12 cellular contexts compared by ENCODE assay signal in the genomic region with DNA sequence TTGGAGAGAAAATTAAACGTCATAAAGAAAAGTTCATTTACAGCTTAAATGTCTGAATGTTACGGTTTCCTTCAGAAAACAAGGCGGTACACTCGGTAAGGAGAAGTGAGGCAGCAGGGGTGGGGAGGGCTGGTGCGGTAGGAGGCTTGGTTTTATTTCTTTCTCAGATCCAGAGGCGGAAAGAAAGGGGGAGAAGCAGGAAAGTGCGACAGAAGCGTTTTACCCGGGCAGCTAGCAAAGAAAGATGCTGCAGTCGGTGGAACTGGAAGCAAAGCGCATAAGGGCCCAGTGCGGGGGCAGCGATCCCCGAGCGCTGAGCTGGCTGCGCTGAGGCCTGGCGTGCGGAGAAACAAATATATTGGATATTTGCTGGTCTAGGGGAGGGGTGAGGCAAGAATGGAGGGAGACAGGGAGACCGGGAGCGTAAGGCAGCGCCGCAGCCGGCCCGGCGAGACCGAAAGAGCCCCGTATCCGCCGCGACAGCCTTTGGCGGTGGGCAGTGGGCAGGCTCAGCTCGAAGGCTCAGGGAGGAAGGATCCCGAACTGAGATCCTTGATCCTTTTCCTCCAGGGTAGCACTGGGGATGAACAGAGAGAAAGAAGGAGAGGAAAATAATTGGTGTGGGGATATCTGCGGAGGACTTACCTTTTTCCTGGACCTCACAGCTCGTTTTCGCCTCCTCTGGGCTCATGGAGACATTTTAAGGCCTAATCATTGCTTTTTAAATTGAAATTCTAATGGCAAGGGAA. TPM values are rescaled to one million over a fixed set of nuclear protein-coding genes. Genes with fewer than 3 reads are reported as not detected.
DNase-seq lines count a peak whose midpoint lies in the region; FAIRE-seq and TF ChIP-seq lines count a peak whose summit lies in the region.
"Had no signal": no experiment of that assay in that cellular context is flagged by ENCODE, and none has a peak within 500 bp of the region (broad histone marks: within the 10 kb centered on the region; RNA-seq: fewer than 3 reads in every experiment).

No MANE protein-coding gene starts in this region.

- no peak for FAIRE-seq in GM12892 (lab: Jason Lieb, UNC)
- FAIRE-seq: A204.1 had no signal

- H3K36me3 ChIP-seq in endodermal cell (ENCODE audit: control insufficient read depth, insufficient read depth, low read length) = no peaks in the 10 kb centered on the region
- no peaks in the 10 kb centered on the region for H3K36me3 ChIP-seq in skeletal muscle satellite cell (ENCODE audit: insufficient read depth, low read length)
- H3K36me3 ChIP-seq: upper lobe of left lung had no signal

- no peak for TF ChIP-seq CTCF in endodermal cell (conservative IDR thresholded peaks at IDR 0.05)

- peak overlapping the region; percentile 79 for H3K4me2 ChIP-seq in skeletal muscle satellite cell (ENCODE audit: low read length)

- no peak overlapping the region for H3K27ac ChIP-seq in endodermal cell (ENCODE audit: low read depth, low read length)
- H3K27ac ChIP-seq: upper lobe of left lung had no signal

- no peak overlapping the region for H3K4me3 Mint-ChIP-seq in T-helper 1 cell treated with Interleukin-12 subunit alpha and Interleukin-12 subunit beta and Interleukin-4 antibody, amounts not matched to agents 30 μg/mL and 1 μg/mL, for 36 hours
- peak overlapping the region; percentile 16 for H3K4me3 Mint-ChIP-seq in endodermal cell
- H3K4me3 Mint-ChIP-seq: activated CD4-positive, alpha-beta memory T cell treated with anti-CD3 and anti-CD28 coated beads for 36 hours had no signal

- WGBS in endodermal cell (ENCODE audit: insufficient coverage in 1 of 2, insufficient read length in 1 of 2), 2 experiments = 5 to 7% methylated on average over 29 to 36 of the region's 36 CpGs

- peaks cover 17% of the 10 kb centered on the region for H3K4me1 Mint-ChIP-seq in T-helper 1 cell treated with Interleukin-12 subunit alpha and Interleukin-12 subunit beta and Interleukin-4 antibody, amounts not matched to agents 30 μg/mL and 1 μg/mL, for 36 hours (ENCODE audit: low read depth)
- H3K4me1 Mint-ChIP-seq in endodermal cell = peaks cover 6% of the 10 kb centered on the region

- H3K9me3 ChIP-seq in endodermal cell (ENCODE audit: control insufficient read depth, low read length) (no peaks in the 10 kb centered on the region), skeletal muscle satellite cell (replicated peaks; ENCODE audit: low read length) (no peaks in the 10 kb centered on the region)
- H3K9me3 ChIP-seq: upper lobe of left lung had no signal

- TF ChIP-seq POLR2A in GM12892 (IDR thresholded peaks at IDR 0.05; ENCODE audit: low read depth, low read length) = no peak

- H3K9ac ChIP-seq in endodermal cell (ENCODE audit: extremely low read depth, low read length, poor library complexity, severe bottlenecking) (no peak overlapping the region), skeletal muscle satellite cell (ENCODE audit: low read depth, low read length) (peak overlapping the region; percentile 96)

- DNase-seq in T-helper 1 cell = no peak
- no peak for DNase-seq in endodermal cell
- no peak for DNase-seq in hypothalamus (lab: John Stamatoyannopoulos, UW)
- no peak for DNase-seq in GM12892 (ENCODE audit: insufficient read length)
- DNase-seq: activated CD4-positive, alpha-beta memory T cell treated with anti-CD3 and anti-CD28 coated beads for 36 hours; NCI-H2081; SHP77 treated with DMSO at 0.1 percent for 48 hours; stimulated activated CD4-positive, alpha-beta T cell treated with anti-CD3 and anti-CD28 coated beads, Interleukin-2, amount 100 ng/mL, for 24 hours had no signal

- peaks cover 100% of the 10 kb centered on the region for H3K27me3 ChIP-seq in endodermal cell (ENCODE audit: control insufficient read depth, insufficient read depth, low read length, poor library complexity, severe bottlenecking)
- H3K27me3 ChIP-seq in skeletal muscle satellite cell (ENCODE audit: control insufficient read depth, insufficient read depth, low read length) = no peaks in the 10 kb centered on the region

- H3K4me3 ChIP-seq in endodermal cell (ENCODE audit: low read length) (no peak overlapping the region), skeletal muscle satellite cell (ENCODE audit: low read length) (peak overlapping the region; percentile 87)
- H3K4me3 ChIP-seq: upper lobe of left lung had no signal

- peaks cover 3% of the 10 kb centered on the region for H3K36me3 Mint-ChIP-seq in T-helper 1 cell treated with Interleukin-12 subunit alpha and Interleukin-12 subunit beta and Interleukin-4 antibody, amounts not matched to agents 30 μg/mL and 1 μg/mL, for 36 hours (ENCODE audit: low read depth)
- H3K36me3 Mint-ChIP-seq in endodermal cell (ENCODE audit: low read depth) = no peaks in the 10 kb centered on the region
- H3K36me3 Mint-ChIP-seq: activated CD4-positive, alpha-beta memory T cell treated with anti-CD3 and anti-CD28 coated beads for 36 hours had no signal

- peak overlapping the region; percentile 45 for H3K27ac Mint-ChIP-seq in T-helper 1 cell treated with Interleukin-12 subunit alpha and Interleukin-12 subunit beta and Interleukin-4 antibody, amounts not matched to agents 30 μg/mL and 1 μg/mL, for 36 hours
- no peak overlapping the region for H3K27ac Mint-ChIP-seq in endodermal cell
- H3K27ac Mint-ChIP-seq: activated CD4-positive, alpha-beta memory T cell treated with anti-CD3 and anti-CD28 coated beads for 36 hours had no signal

- no peaks in the 10 kb centered on the region for H3K9me3 Mint-ChIP-seq in T-helper 1 cell treated with Interleukin-12 subunit alpha and Interleukin-12 subunit beta and Interleukin-4 antibody, amounts not matched to agents 30 μg/mL and 1 μg/mL, for 36 hours
- peaks cover 2% of the 10 kb centered on the region for H3K9me3 Mint-ChIP-seq in endodermal cell
- H3K9me3 Mint-ChIP-seq: activated CD4-positive, alpha-beta memory T cell treated with anti-CD3 and anti-CD28 coated beads for 36 hours had no signal

- peaks cover 100% of the 10 kb centered on the region for H3K27me3 Mint-ChIP-seq in T-helper 1 cell treated with Interleukin-12 subunit alpha and Interleukin-12 subunit beta and Interleukin-4 antibody, amounts not matched to agents 30 μg/mL and 1 μg/mL, for 36 hours (ENCODE audit: low read depth)
- peaks cover 100% of the 10 kb centered on the region for H3K27me3 Mint-ChIP-seq in endodermal cell (ENCODE audit: insufficient read depth)

- H3K4me1 ChIP-seq in endodermal cell (ENCODE audit: control insufficient read depth, insufficient read depth, low read length) (no peaks in the 10 kb centered on the region), skeletal muscle satellite cell (ENCODE audit: control insufficient read depth, insufficient read depth, low read length) (peaks cover 59% of the 10 kb centered on the region)

RNA-seq across cellular contexts. Expression of gene HOXC11, which starts 6.4 kb away (rescaled TPM):
- total RNA-seq in endodermal cell = not detected
- polyA plus RNA-seq in endodermal cell (2013, experiment 1 of 2) = 1.4 TPM
- 1.0 TPM for polyA plus RNA-seq in endodermal cell (2013, experiment 2 of 2)
- total RNA-seq in skeletal muscle satellite cell (2012; rRNA removed) = under 0.01 and 0.22 TPM in 2 replicates
- 0.13 TPM for polyA plus RNA-seq in GM12892 (2012; ENCODE audit: missing spikeins)
- total RNA-seq: activated CD4-positive, alpha-beta memory T cell treated with anti-CD3 and anti-CD28 coated beads for 36 hours; upper lobe of left lung had no signal

RNA-seq across cellular contexts. Expression of gene HOTAIR, which starts 8.2 kb away (rescaled TPM):
- total RNA-seq in endodermal cell = not detected
- 1.5 TPM for polyA plus RNA-seq in endodermal cell (2013, experiment 1 of 2)
- polyA plus RNA-seq in endodermal cell (2013, experiment 2 of 2) = 0.50 TPM
- total RNA-seq in skeletal muscle satellite cell (2012; rRNA removed) = 0.22 and 0.25 TPM in 2 replicates
- not detected for polyA plus RNA-seq in GM12892 (2012; ENCODE audit: missing spikeins)
- total RNA-seq: activated CD4-positive, alpha-beta memory T cell treated with anti-CD3 and anti-CD28 coated beads for 36 hours; upper lobe of left lung had no signal

RNA-seq across cellular contexts. Expression of gene HOXC12, which starts 11.9 kb away (rescaled TPM):
- not detected for total RNA-seq in endodermal cell
- 0.82 TPM for polyA plus RNA-seq in endodermal cell (2013, experiment 1 of 2)
- 0.46 TPM for polyA plus RNA-seq in endodermal cell (2013, experiment 2 of 2)
- not detected in 2 replicates for total RNA-seq in skeletal muscle satellite cell (2012; rRNA removed)
- polyA plus RNA-seq in GM12892 (2012; ENCODE audit: missing spikeins) = not detected
- total RNA-seq: activated CD4-positive, alpha-beta memory T cell treated with anti-CD3 and anti-CD28 coated beads for 36 hours; upper lobe of left lung had no signal

RNA-seq across cellular contexts. Expression of gene HOXC10, which starts 18.4 kb away (rescaled TPM):
- total RNA-seq in endodermal cell = not detected
- polyA plus RNA-seq in endodermal cell (2013, experiment 1 of 2) = 11.1 TPM
- 7.2 TPM for polyA plus RNA-seq in endodermal cell (2013, experiment 2 of 2)
- 1.8 and 3.7 TPM in 2 replicates for total RNA-seq in skeletal muscle satellite cell (2012; rRNA removed)
- polyA plus RNA-seq in GM12892 (2012; ENCODE audit: missing spikeins) = not detected
- total RNA-seq: activated CD4-positive, alpha-beta memory T cell treated with anti-CD3 and anti-CD28 coated beads for 36 hours; upper lobe of left lung had no signal

RNA-seq across cellular contexts. Expression of gene HOXC13, which starts 27.9 kb away (rescaled TPM):
- total RNA-seq in endodermal cell = not detected
- polyA plus RNA-seq in endodermal cell (2013, experiment 1 of 2) = 0.07 TPM
- polyA plus RNA-seq in endodermal cell (2013, experiment 2 of 2) = not detected
- 0.22 TPM in 1 of 2 replicates, not detected in the other for total RNA-seq in skeletal muscle satellite cell (2012; rRNA removed)
- polyA plus RNA-seq in GM12892 (2012; ENCODE audit: missing spikeins) = not detected
- total RNA-seq: activated CD4-positive, alpha-beta memory T cell treated with anti-CD3 and anti-CD28 coated beads for 36 hours; upper lobe of left lung had no signal
